Comparison of ENCODE assay signal across 9 cellular contexts in genomic region chr3:150830094-150830681, GRCh38.
DNase-seq lines count a peak whose midpoint lies in the region; ATAC-seq, FAIRE-seq and TF ChIP-seq lines count a peak whose summit lies in the region.
"Had no signal": no experiment of that assay in that cellular context is flagged by ENCODE, and none has a peak within 500 bp of the region (broad histone marks: within the 10 kb centered on the region; RNA-seq: fewer than 3 reads in every experiment).

No MANE protein-coding gene starts in this region.

- H3K27me3 ChIP-seq in H1 (replicated peaks in 1 of 4; ENCODE audit: control insufficient read depth in 3 of 4, extremely low read depth in 1 of 4, insufficient read depth in 3 of 4, low read length in 3 of 4) = no peaks in the 10 kb centered on the region; a peak in 1 of 7 replicates

- H3K27ac ChIP-seq in H1 (ENCODE audit: low read depth, low read length) = no peak overlapping the region

- H3K79me1 ChIP-seq in H1 (ENCODE audit: low read depth, low read length) = no peaks in the 10 kb centered on the region

- H3K36me3 Mint-ChIP-seq in natural killer cell treated with Interleukin-12 subunit alpha and Interleukin-12 subunit beta and Interleukin-15 and Interleukin-18, amount 100 ng/mL, for 72 hours = no peaks in the 10 kb centered on the region

- no peak for TF ChIP-seq EP300 in H1 (IDR thresholded peaks at IDR 0.05; ENCODE audit: borderline replicate concordance in 1 of 2, low read depth in 2 of 2, low read length in 2 of 2)

- H3K27me3 Mint-ChIP-seq in natural killer cell treated with Interleukin-12 subunit alpha and Interleukin-12 subunit beta and Interleukin-15 and Interleukin-18, amount 100 ng/mL, for 72 hours = peaks cover 12 to 21% of the 10 kb centered on the region in 2 donors

- no peak overlapping the region for H4K8ac ChIP-seq in H1 (ENCODE audit: extremely low read depth, insufficient read depth, low read length)

- H2BK12ac ChIP-seq in H1 (ENCODE audit: low read depth, low read length) = no peak overlapping the region

- no peak overlapping the region for H3K27ac Mint-ChIP-seq in natural killer cell treated with Interleukin-12 subunit alpha and Interleukin-12 subunit beta and Interleukin-15 and Interleukin-18, amount 100 ng/mL, for 72 hours

- FAIRE-seq in H1 (lab: Jason Lieb, UNC) (peak; percentile 55), RCC 7860 (lab: Jason Lieb, UNC) (no peak)

- no peaks in the 10 kb centered on the region; a peak in 1 of 7 replicates for H3K4me1 ChIP-seq in H1 (replicated peaks in 1 of 4; ENCODE audit: control insufficient read depth in 3 of 4, insufficient read depth in 4 of 4, low read length in 3 of 4)

- TF ChIP-seq CTCF in AG09319 (IDR thresholded peaks at IDR 0.05; ENCODE audit: low read depth, low read length) (0 out of 2 replicates have a peak, but pooled peaks have one; percentile 0), H1 (IDR thresholded peaks at IDR 0.05; ENCODE audit: control extremely low read depth in 1 of 3, insufficient read depth in 1 of 3, low read depth in 1 of 3, low read length in 3 of 3) (peak in 2 of 3 experiments; percentile 55 to 57; a peak in 3 of 4 replicates)

- no peaks in the 10 kb centered on the region for H3K9me3 ChIP-seq in H1 (ENCODE audit: insufficient read depth in 2 of 2, low read depth in 1 of 2, low read length in 1 of 2)

- no peak overlapping the region for H3K4me3 ChIP-seq in H1 (ENCODE audit: extremely low read depth in 1 of 4, insufficient read depth in 2 of 4, low read depth in 3 of 4, low read length in 4 of 4)

- POLR2A ChIA-PET in H1 (lab: Charles Lee; ENCODE audit: partially characterized antibody) = no interaction called here

- no peak overlapping the region for H3K18ac ChIP-seq in H1 (ENCODE audit: extremely low read depth, low read length)

- no peak overlapping the region for H4K5ac ChIP-seq in H1 (ENCODE audit: insufficient read length, low read depth, low read length)

- TF ChIP-seq RAD21 in H1 (IDR thresholded peaks at IDR 0.05 in 1 of 2, conservative IDR thresholded peaks at IDR 0.05 in 1 of 2; ENCODE audit: low read depth in 2 of 2, low read length in 2 of 2) = peak; percentile 46

- no peaks in the 10 kb centered on the region for H4K20me1 ChIP-seq in H1 (replicated peaks in 1 of 2; ENCODE audit: control insufficient read depth in 1 of 2, insufficient read depth in 2 of 2, low read length in 2 of 2)

- H3K9me3 Mint-ChIP-seq in natural killer cell treated with Interleukin-12 subunit alpha and Interleukin-12 subunit beta and Interleukin-15 and Interleukin-18, amount 100 ng/mL, for 72 hours = no peaks in the 10 kb centered on the region

- H3K36me3 ChIP-seq in H1 (ENCODE audit: control insufficient read depth in 2 of 4, insufficient read depth in 4 of 4, low read length in 3 of 4) = no peaks in the 10 kb centered on the region

- ATAC-seq in GM18861 (IDR thresholded peaks at IDR 0.05; ENCODE audit: unreplicated experiment) = peak; percentile 82
- no peak for ATAC-seq in natural killer cell treated with Interleukin-12 subunit alpha and Interleukin-12 subunit beta and Interleukin-15 and Interleukin-18, amount 100 ng/mL, for 72 hours

- no peak overlapping the region for H3K23ac ChIP-seq in H1 (ENCODE audit: insufficient read length)

- H3K4ac ChIP-seq in H1 (replicated peaks; ENCODE audit: insufficient read length, low read depth, low read length) = no peak overlapping the region

- H3K23me2 ChIP-seq in H1 (ENCODE audit: low read depth, low read length) = no peaks in the 10 kb centered on the region

- H3K4me2 ChIP-seq in H1 (ENCODE audit: insufficient read depth in 1 of 2, low read depth in 2 of 2, low read length in 2 of 2) = no peak overlapping the region

- no peak for TF ChIP-seq POLR2A in H1 (IDR thresholded peaks at IDR 0.05; ENCODE audit: control extremely low read depth in 1 of 2, low read depth in 2 of 2, low read length in 2 of 2)

- no peaks in the 10 kb centered on the region for H3K79me2 ChIP-seq in H1 (ENCODE audit: control insufficient read depth in 1 of 2, insufficient read depth in 2 of 2, low read length in 2 of 2)

- no peaks in the 10 kb centered on the region for H3K4me1 Mint-ChIP-seq in natural killer cell treated with Interleukin-12 subunit alpha and Interleukin-12 subunit beta and Interleukin-15 and Interleukin-18, amount 100 ng/mL, for 72 hours (ENCODE audit: low read depth in 2 of 2)

- no peak overlapping the region for H2BK20ac ChIP-seq in H1 (ENCODE audit: low read length)

- no peak overlapping the region for H2AK5ac ChIP-seq in H1 (ENCODE audit: low read depth, low read length)

- no peak overlapping the region for H2BK5ac ChIP-seq in H1 (ENCODE audit: low read depth, low read length)

- no peak overlapping the region for H2BK120ac ChIP-seq in H1 (replicated peaks; ENCODE audit: low read depth, low read length)

- H2AFZ ChIP-seq in H1 (ENCODE audit: low read length) = no peak overlapping the region

- H3K56ac ChIP-seq in H1 (replicated peaks; ENCODE audit: insufficient read length, low read depth, low read length) = no peak overlapping the region

- no peak overlapping the region for H3K4me3 Mint-ChIP-seq in natural killer cell treated with Interleukin-12 subunit alpha and Interleukin-12 subunit beta and Interleukin-15 and Interleukin-18, amount 100 ng/mL, for 72 hours

- DNase-seq in AG09319 (ENCODE audit: extremely low read depth, low read depth) (no peak), Kasumi-1 (lab: John Stamatoyannopoulos, UW) (peak; percentile 22 to 43), H1 (ENCODE audit: low read depth in 1 of 2, low spot score in 2 of 2) (no peak), kidney glomerular epithelial cell (lab: John Stamatoyannopoulos, UW) (no peak), NCI-H2196 treated with DMSO at 0.1 percent for 48 hours (lab: John Stamatoyannopoulos, UW; ENCODE audit: unreplicated experiment) (no peak), RCC 7860 (ENCODE audit: low spot score) (no peak)
- DNase-seq in natural killer cell treated with Interleukin-12 subunit alpha and Interleukin-12 subunit beta and Interleukin-15 and Interleukin-18, amount 100 ng/mL, for 72 hours (ENCODE audit: low spot score) = no peak
- DNase-seq: NCI-H226 had no signal

- no peak overlapping the region for H2BK15ac ChIP-seq in H1 (ENCODE audit: low read length)

- H3K9ac ChIP-seq in H1 (replicated peaks in 1 of 4; ENCODE audit: extremely low read depth in 1 of 4, low read depth in 3 of 4, low read length in 3 of 4) = no peak overlapping the region

- no peak overlapping the region for H4K91ac ChIP-seq in H1 (replicated peaks; ENCODE audit: insufficient read length, low read length)

- WGBS in H1 (ENCODE audit: extremely low coverage in 1 of 2, insufficient coverage in 1 of 2, insufficient read length in 1 of 2, insufficient replicate concordance in 2 of 2, low coverage in 1 of 2, low lambda C conversion rate in 2 of 2, missing lambda C conversion rate in 1 of 2), 2 experiments = 83% methylated on average over 6 of the region's 6 CpGs; no CpG with 5 or more reads in 1 of the 2 experiments

- CTCF ChIA-PET in H1 (lab: Charles Lee; ENCODE audit: partially characterized antibody) = interaction anchor here (0.6 to 8.7 kb wide), 16 partner anchors 9 to 108 kb away, joined by 3 to 104 read pairs (median 4); no protein-coding TSS in a partner anchor

- no peak overlapping the region for H3K14ac ChIP-seq in H1 (ENCODE audit: insufficient read length)

TF ChIP-seq in H1, 55 proteins besides CTCF, POLR2A, EP300 and RAD21:
- TF ChIP-seq ATF3 (IDR thresholded peaks at IDR 0.05; ENCODE audit: insufficient read depth, low read depth, low read length) (no peak), NANOG (IDR thresholded peaks at IDR 0.05; ENCODE audit: insufficient read depth, low read depth, low read length, poor library complexity, severe bottlenecking) (no peak), JUN (IDR thresholded peaks at IDR 0.05; ENCODE audit: low read depth, low read length) (no peak)

Comparison
In these comparisons a context has a peak if more than half of its experiments do, and no peak if none do; other contexts are left out.
1. DNase-seq: peak in Kasumi-1 (2 of 2); none in AG09319 (single experiment), H1 (0 of 2), kidney glomerular epithelial cell (single experiment), natural killer cell treated with Interleukin-12 subunit alpha and Interleukin-12 subunit beta and Interleukin-15 and Interleukin-18, amount 100 ng/mL, for 72 hours (single experiment), NCI-H2196 treated with DMSO at 0.1 percent for 48 hours (single experiment) and RCC 7860 (single experiment).